ENCODE assay signal across 17 cellular contexts in the genomic region with DNA sequence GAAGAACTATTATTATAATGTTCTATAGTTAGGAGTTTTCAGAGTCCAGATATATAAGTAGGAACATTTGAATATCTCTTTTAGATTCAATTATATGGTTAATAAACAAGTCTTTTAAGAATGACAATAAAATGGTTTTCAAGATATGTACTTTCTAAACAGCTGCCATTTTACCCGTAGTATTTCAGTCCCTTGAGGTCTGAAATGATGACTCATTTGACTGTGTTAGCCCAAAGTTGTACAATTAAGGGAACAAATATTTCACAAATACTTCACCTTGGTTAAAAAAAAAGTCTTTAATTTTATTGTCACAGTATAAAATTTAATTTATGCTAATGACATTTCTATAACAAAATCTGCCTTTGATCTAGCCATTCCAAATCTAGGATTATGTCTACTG.
DNase-seq lines count a peak whose midpoint lies in the region; FAIRE-seq lines count a peak whose summit lies in the region.
"Had no signal": no experiment of that assay in that cellular context is flagged by ENCODE, and none has a peak within 500 bp of the region (broad histone marks: within the 10 kb centered on the region; RNA-seq: fewer than 3 reads in every experiment).

No MANE protein-coding gene starts in this region.

- H3K4ac ChIP-seq in mesenchymal stem cell (ENCODE audit: low read depth in 1 of 2, low read length in 2 of 2), result no peak overlapping the region

- H3K9me3 ChIP-seq in adipocyte (ENCODE audit: control insufficient read depth, low read length) (no peaks in the 10 kb centered on the region), mesenchymal stem cell (ENCODE audit: control insufficient read depth, low read length) (no peaks in the 10 kb centered on the region)
- H3K9me3 ChIP-seq: HAP-1, left lung, Peyer's patch, thyroid gland had no signal

- DNase-seq in ELR (ENCODE audit: low read depth), result peak; percentile 31
- DNase-seq in HCEC 1CT, result peak; percentile 55
- DNase-seq in adipocyte (ENCODE audit: low read depth), result peak; percentile 52
- peak; percentile 36 for DNase-seq in mesenchymal stem cell
- no peak for DNase-seq in NK-92 treated with Interleukin-12 subunit alpha and Interleukin-12 subunit beta, amount 100 ng/mL, for 24 hours (lab: John Stamatoyannopoulos, UW)
- DNase-seq in frontal cortex (ENCODE audit: low spot score in 2 of 2), result no peak
- no peak for DNase-seq in DMS79 treated with DMSO at 0.1 percent for 48 hours (lab: John Stamatoyannopoulos, UW)
- DNase-seq: activated CD4-positive, alpha-beta T cell treated with anti-CD3 and anti-CD28 coated beads, Interleukin-2, amount 50 U/mL, for 48 hours; activated T-cell treated with anti-CD3 and anti-CD28 coated beads, Interleukin-2, amount 50 U/mL, for 24 hours; central memory CD4-positive, alpha-beta T cell; DMS79; effector memory CD8-positive, alpha-beta T cell; left lung; NCI-H1048; Peyer's patch; thyroid gland had no signal

- no peak overlapping the region for H4K91ac ChIP-seq in mesenchymal stem cell (ENCODE audit: low read length)

- no peaks in the 10 kb centered on the region for H3K36me3 ChIP-seq in adipocyte (ENCODE audit: control insufficient read depth, insufficient read depth, low read length, severe bottlenecking)
- H3K36me3 ChIP-seq in mesenchymal stem cell (ENCODE audit: control insufficient read depth in 1 of 2, insufficient read depth in 2 of 2, low read depth in 1 of 2, low read length in 2 of 2), result no peaks in the 10 kb centered on the region
- H3K36me3 ChIP-seq: HAP-1, left lung, Peyer's patch, thyroid gland had no signal

- H2BK120ac ChIP-seq in mesenchymal stem cell (ENCODE audit: low read depth, low read length), result no peak overlapping the region

- no peak overlapping the region for H4K8ac ChIP-seq in mesenchymal stem cell (ENCODE audit: low read length)

- H3K27me3 ChIP-seq in adipocyte (replicated peaks; ENCODE audit: control insufficient read depth, insufficient read depth, low read length) (no peaks in the 10 kb centered on the region), mesenchymal stem cell (ENCODE audit: control insufficient read depth in 1 of 2, insufficient read depth in 1 of 2, low read length in 2 of 2) (no peaks in the 10 kb centered on the region)
- H3K27me3 ChIP-seq: left lung, Peyer's patch, thyroid gland had no signal

- H3K4me3 ChIP-seq in adipocyte (ENCODE audit: low read length), result no peak overlapping the region
- no peak overlapping the region for H3K4me3 ChIP-seq in mesenchymal stem cell (ENCODE audit: insufficient read depth in 1 of 2, low read depth in 1 of 2, low read length in 2 of 2)
- H3K4me3 ChIP-seq: HAP-1, left lung, Peyer's patch, thyroid gland had no signal

- H3K9ac ChIP-seq in adipocyte (ENCODE audit: low read length) (no peak overlapping the region), mesenchymal stem cell (ENCODE audit: low read length) (no peak overlapping the region)

- no peak for FAIRE-seq in frontal cortex (lab: Jason Lieb, UNC)

- H3K4me2 ChIP-seq in mesenchymal stem cell (ENCODE audit: low read length, poor library complexity, severe bottlenecking), result no peak overlapping the region

- H3K79me1 ChIP-seq in mesenchymal stem cell (replicated peaks; ENCODE audit: low read length, poor library complexity, severe bottlenecking), result no peaks in the 10 kb centered on the region

- H3K14ac ChIP-seq in mesenchymal stem cell (ENCODE audit: low read length in 2 of 2), result no peak overlapping the region

- no peak overlapping the region for H3K23ac ChIP-seq in mesenchymal stem cell (ENCODE audit: low read length in 2 of 2)

- H3K4me1 ChIP-seq in adipocyte (ENCODE audit: control insufficient read depth, insufficient read depth, low read length) (peaks cover 35% of the 10 kb centered on the region), mesenchymal stem cell (ENCODE audit: control insufficient read depth, insufficient read depth, low read depth, low read length) (no peaks in the 10 kb centered on the region)
- H3K4me1 ChIP-seq: HAP-1, Peyer's patch had no signal

- no peak overlapping the region for H2BK5ac ChIP-seq in mesenchymal stem cell (ENCODE audit: low read depth, low read length, poor library complexity, severe bottlenecking)

- no peak overlapping the region for H2BK15ac ChIP-seq in mesenchymal stem cell (ENCODE audit: low read depth, poor library complexity, severe bottlenecking)

- no peak overlapping the region for H3K18ac ChIP-seq in mesenchymal stem cell (ENCODE audit: low read depth in 1 of 2, low read length in 2 of 2)

- no peak overlapping the region for H3K27ac ChIP-seq in mesenchymal stem cell (ENCODE audit: low read length, poor library complexity, severe bottlenecking)
- H3K27ac ChIP-seq: left lung, Peyer's patch, thyroid gland had no signal

- WGBS in mesenchymal stem cell, result no CpG with 5 or more reads among the region's 1 CpG

- H2AK5ac ChIP-seq in mesenchymal stem cell (ENCODE audit: low read length, severe bottlenecking), result no peak overlapping the region

- H2AFZ ChIP-seq in mesenchymal stem cell (ENCODE audit: low read depth, low read length), result no peak overlapping the region

- no peak overlapping the region for H2BK12ac ChIP-seq in mesenchymal stem cell (ENCODE audit: low read length in 2 of 2)

Comparison
In these comparisons a context has a peak if more than half of its experiments do, and no peak if none do; other contexts are left out.
1. DNase-seq: peak in ELR (single experiment), HCEC 1CT (single experiment), adipocyte (single experiment) and mesenchymal stem cell (single experiment); none in NK-92 treated with Interleukin-12 subunit alpha and Interleukin-12 subunit beta, amount 100 ng/mL, for 24 hours (single experiment), frontal cortex (0 of 2) and DMS79 treated with DMSO at 0.1 percent for 48 hours (single experiment).